ENCODE assay signal across 8 cellular contexts in genomic region chr3:146250449-146251382, GRCh38. TPM values are rescaled to one million over a fixed set of nuclear protein-coding genes. Genes with fewer than 3 reads are reported as not detected.
DNase-seq lines count a peak whose midpoint lies in the region; ATAC-seq and TF ChIP-seq lines count a peak whose summit lies in the region.

TSS of gene PLSCR4 (minus strand) at chr3:146251105. CDS start at chr3:146222071, 29,034 bp downstream.

- H3K4me3 ChIP-seq in CD4-positive, alpha-beta memory T cell (ENCODE audit: low read length in 2 of 2): peak within 1 kb of the TSS in 1 of 2 donors; percentile 6

- peak within 1 kb of the TSS; percentile 21 to 80 (median 69) for H3K4me3 Mint-ChIP-seq in CD4-positive, alpha-beta memory T cell
- peak within 1 kb of the TSS; percentile 65 for H3K4me3 Mint-ChIP-seq in activated B cell treated with CpG ODN at 0.5 μM for 24 hours
- H3K4me3 Mint-ChIP-seq in type B pancreatic cell: peak within 1 kb of the TSS; percentile 92

- CTCF ChIA-PET in CD4-positive, alpha-beta memory T cell (lab: Charles Lee; ENCODE audit: partially characterized antibody): no interaction called here
- CTCF ChIA-PET in activated B cell treated with CpG ODN at 0.5 μM for 24 hours (lab: Charles Lee): no interaction called here

- no peaks in the 10 kb centered on the region for H3K36me3 Mint-ChIP-seq in CD4-positive, alpha-beta memory T cell
- H3K36me3 Mint-ChIP-seq in activated B cell treated with CpG ODN at 0.5 μM for 24 hours (ENCODE audit: low read depth) (no peaks in the 10 kb centered on the region), type B pancreatic cell (no peaks in the 10 kb centered on the region)

- H3K36me3 ChIP-seq in CD4-positive, alpha-beta memory T cell (ENCODE audit: insufficient read depth, low read length): no peaks in the 10 kb centered on the region

- peak in 1 of 5 donors; percentile 25 for DNase-seq in CD4-positive, alpha-beta memory T cell
- peak; percentile 29 for DNase-seq in HuH-7 (ENCODE audit: low spot score)
- DNase-seq in activated B cell treated with CpG ODN at 0.5 μM for 24 hours: no peak
- DNase-seq in fibroblast of gingiva (ENCODE audit: low read depth): peak; percentile 89
- DNase-seq in mucosa of gallbladder (ENCODE audit: low spot score): peak; percentile 68
- no peak for DNase-seq in type B pancreatic cell (ENCODE audit: extremely low spot score, unreplicated experiment)
- no peak for DNase-seq in inferior parietal cortex (ENCODE audit: extremely low spot score)

- no peaks in the 10 kb centered on the region for H3K27me3 ChIP-seq in CD4-positive, alpha-beta memory T cell (ENCODE audit: insufficient read depth, low read length)

- H3K27ac ChIP-seq in CD4-positive, alpha-beta memory T cell (ENCODE audit: low read depth, low read length): no peak within 1 kb of the TSS

- peaks cover 4% of the 10 kb centered on the region for H3K4me1 ChIP-seq in CD4-positive, alpha-beta memory T cell (ENCODE audit: insufficient read depth, low read length)

- peaks cover 3 to 6% (median 4%) of the 10 kb centered on the region in 4 donors for H3K4me1 Mint-ChIP-seq in CD4-positive, alpha-beta memory T cell
- H3K4me1 Mint-ChIP-seq in activated B cell treated with CpG ODN at 0.5 μM for 24 hours (peaks cover 7% of the 10 kb centered on the region), type B pancreatic cell (ENCODE audit: unreplicated experiment) (peaks cover 5% of the 10 kb centered on the region)

- H3K27ac Mint-ChIP-seq in CD4-positive, alpha-beta memory T cell: no peak within 1 kb of the TSS
- H3K27ac Mint-ChIP-seq in activated B cell treated with CpG ODN at 0.5 μM for 24 hours (no peak within 1 kb of the TSS), type B pancreatic cell (peak within 1 kb of the TSS; percentile 62)

- peaks cover 14 to 18% of the 10 kb centered on the region in 2 donors for H3K27me3 Mint-ChIP-seq in CD4-positive, alpha-beta memory T cell
- peaks cover 33% of the 10 kb centered on the region for H3K27me3 Mint-ChIP-seq in activated B cell treated with CpG ODN at 0.5 μM for 24 hours
- peaks cover 10% of the 10 kb centered on the region for H3K27me3 Mint-ChIP-seq in type B pancreatic cell

- intact Hi-C loops in CD4-positive, alpha-beta memory T cell (cut with micrococcal nuclease): no loop called here
- intact Hi-C loops in activated B cell treated with CpG ODN at 0.5 μM for 24 hours (cut with micrococcal nuclease): no loop called here

- POLR2A ChIA-PET in CD4-positive, alpha-beta memory T cell (lab: Charles Lee; ENCODE audit: partially characterized antibody): no interaction called here
- POLR2A ChIA-PET in activated B cell treated with CpG ODN at 0.5 μM for 24 hours (lab: Charles Lee): no interaction called here

- peaks cover 0 to 4% (median 0%) of the 10 kb centered on the region in 8 donors for H3K9me3 Mint-ChIP-seq in CD4-positive, alpha-beta memory T cell
- H3K9me3 Mint-ChIP-seq in activated B cell treated with CpG ODN at 0.5 μM for 24 hours: no peaks in the 10 kb centered on the region
- peaks cover 8% of the 10 kb centered on the region for H3K9me3 Mint-ChIP-seq in type B pancreatic cell

- no peak for TF ChIP-seq CTCF in activated B cell treated with CpG ODN at 0.5 μM for 24 hours (IDR thresholded peaks at IDR 0.05)
- TF ChIP-seq CTCF in type B pancreatic cell (conservative IDR thresholded peaks at IDR 0.05): no peak

- peak; percentile 66 for ATAC-seq in GM19025 (IDR thresholded peaks at IDR 0.05; ENCODE audit: low read depth, unreplicated experiment)
- ATAC-seq in activated B cell treated with CpG ODN at 0.5 μM for 24 hours (ENCODE audit: low read depth): no peak

- no peaks in the 10 kb centered on the region for H3K9me3 ChIP-seq in CD4-positive, alpha-beta memory T cell (ENCODE audit: control insufficient read depth in 1 of 2, low read length in 2 of 2)

RNA-seq across cellular contexts. Expression of gene PLSCR4, which starts in this region (rescaled TPM):
- not detected for total RNA-seq in CD4-positive, alpha-beta memory T cell
- polyA plus RNA-seq in CD4-positive, alpha-beta memory T cell: not detected
- total RNA-seq in activated B cell treated with CpG ODN at 0.5 μM for 24 hours (not detected in 2 replicates), mucosa of gallbladder (47.3 TPM), type B pancreatic cell (ENCODE audit: low replicate concordance) (3.4 and 6.0 TPM in 2 replicates)

Comparison
In these comparisons a context has a peak if more than half of its experiments do, and no peak if none do; other contexts are left out.
1. DNase-seq: peak in HuH-7 (single experiment), fibroblast of gingiva (single experiment) and mucosa of gallbladder (single experiment); none in activated B cell treated with CpG ODN at 0.5 μM for 24 hours (single experiment), type B pancreatic cell (single experiment) and inferior parietal cortex (single experiment).
2. Peak in every context shown above with its lines, with median percentiles within 50 percentile points of each other: H3K4me3 Mint-ChIP-seq.